In the genomic region with DNA sequence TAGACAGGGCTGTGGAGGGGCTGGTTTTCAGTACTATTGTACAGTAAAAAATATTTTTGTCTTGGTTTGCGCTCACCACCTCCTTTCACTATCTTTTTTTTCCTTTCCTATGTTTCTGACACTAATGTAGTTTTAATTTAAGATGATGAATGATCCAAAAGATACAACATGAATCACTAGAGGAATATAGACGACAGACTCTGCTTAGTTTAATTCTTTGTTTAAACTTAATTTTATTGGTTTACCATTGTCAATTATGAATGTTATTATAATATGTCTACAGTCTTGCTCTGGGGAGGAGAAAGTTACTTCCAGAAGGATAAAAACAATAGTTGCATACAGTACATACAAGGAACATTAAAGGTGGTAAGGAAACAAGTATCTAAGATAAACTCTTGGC, we compare ENCODE assay signal across 7 cellular contexts.
"Had no signal": no experiment of that assay in that cellular context is flagged by ENCODE, and none has a peak within 500 bp of the region (broad histone marks: within the 10 kb centered on the region; RNA-seq: fewer than 3 reads in every experiment).

No MANE protein-coding gene starts in this region.

- ATAC-seq: GM12878 had no signal

- FAIRE-seq: G401.6, GM12878, GM12891, GM12892, GM18507 had no signal

- DNase-seq: GDM1, GF-D8 had no signal

- H3K4me3 ChIP-seq: GM12878 had no signal
